Comparison of ENCODE assay signal across 27 cellular contexts in genomic region chr4:153532636-153533035, GRCh38.
DNase-seq lines count a peak whose midpoint lies in the region; ATAC-seq and TF ChIP-seq lines count a peak whose summit lies in the region.
"Had no signal": no experiment of that assay in that cellular context is flagged by ENCODE, and none has a peak within 500 bp of the region (broad histone marks: within the 10 kb centered on the region; RNA-seq: fewer than 3 reads in every experiment).

No MANE protein-coding gene starts in this region.

- peak overlapping the region; percentile 97 for H3K27ac Mint-ChIP-seq in T-helper 17 cell

- H3K4me1 ChIP-seq in left ventricle myocardium inferior (peaks cover 75% of the 10 kb centered on the region), tibial artery (peaks cover 0 to 92% (median 62%) of the 10 kb centered on the region in 4 donors), BE2C (0 out of 2 replicates have a peak, but pooled peaks cover 2% of the 10 kb centered on the region)
- H3K4me1 ChIP-seq: breast epithelium had no signal

- H3K4me3 Mint-ChIP-seq in T-helper 17 cell: no peak overlapping the region
- H3K4me3 Mint-ChIP-seq: activated naive CD4-positive, alpha-beta T cell treated with anti-CD3 and anti-CD28 coated beads, Interleukin-2, amount 10 ng/mL, durations not matched to agents 7 days and 5 days; stimulated activated effector memory CD8-positive, alpha-beta T cell treated with anti-CD3 and anti-CD28 coated beads, Interleukin-12 subunit alpha, Interleukin-12 subunit beta, amount 100 ng/mL, for 72 hours had no signal

- H3K36me3 ChIP-seq in left ventricle myocardium inferior (no peaks in the 10 kb centered on the region), tibial artery (no peaks in the 10 kb centered on the region), BE2C (no peaks in the 10 kb centered on the region)
- H3K36me3 ChIP-seq: breast epithelium, gastroesophageal sphincter, SJSA1, suprapubic skin had no signal

- no peak for ATAC-seq in Right ventricle myocardium inferior
- no peak for ATAC-seq in T-helper 17 cell
- peak; percentile 60 for ATAC-seq in left lobe of liver
- ATAC-seq: gastroesophageal sphincter, left cardiac atrium, sciatic nerve had no signal

- H3K27ac ChIP-seq in left ventricle myocardium inferior (replicated peaks) (peak overlapping the region; percentile 72), tibial artery (peak overlapping the region; percentile 5 to 52)
- H3K27ac ChIP-seq: breast epithelium, gastroesophageal sphincter, SJSA1, suprapubic skin had no signal

- H3K27me3 Mint-ChIP-seq in T-helper 17 cell: no peaks in the 10 kb centered on the region
- H3K27me3 Mint-ChIP-seq: activated naive CD4-positive, alpha-beta T cell treated with anti-CD3 and anti-CD28 coated beads, Interleukin-2, amount 10 ng/mL, durations not matched to agents 7 days and 5 days had no signal

- H3K4me3 ChIP-seq in left ventricle myocardium inferior (no peak overlapping the region), tibial artery (no peak overlapping the region), BE2C (ENCODE audit: low read depth, low read length) (no peak overlapping the region)
- H3K4me3 ChIP-seq: BLaER1 treated with 17β-estradiol and CSF1 and Interleukin-3, amounts not matched to agents 10 nM and 100 nM; breast epithelium; gastroesophageal sphincter; SJSA1; suprapubic skin had no signal

- TF ChIP-seq CTCF in left ventricle myocardium inferior (IDR thresholded peaks at IDR 0.05; ENCODE audit: borderline replicate concordance) (no peak), tibial artery (IDR thresholded peaks at IDR 0.05) (no peak), BE2C (IDR thresholded peaks at IDR 0.05; ENCODE audit: low read depth, low read length) (no peak)

- DNase-seq in left ventricle myocardium inferior (no peak), Right ventricle myocardium inferior (ENCODE audit: missing footprints) (no peak), T-helper 17 cell (no peak), left lobe of liver (ENCODE audit: low spot score) (no peak), tibial artery (no peak), BE2C (no peak), globus pallidus (ENCODE audit: low spot score) (no peak)
- DNase-seq: activated CD4-positive, alpha-beta T cell treated with anti-CD3 and anti-CD28 coated beads, Interleukin-2, amount 50 U/mL, for 1 hour; activated naive CD4-positive, alpha-beta T cell treated with anti-CD3 and anti-CD28 coated beads, Interleukin-2, amount 10 ng/mL, durations not matched to agents 7 days and 5 days; Calu3; DMS79; hippocampal formation; KG1; left cardiac atrium; mesenchymal stem cell; NCI-H1105 treated with DMSO at 0.1 percent for 48 hours; NCI-H187 treated with DMSO at 0.1 percent for 48 hours; NCI-H510A treated with DMSO at 0.1 percent for 48 hours; RPMI8226; stimulated activated CD4-positive, alpha-beta T cell treated with anti-CD3 and anti-CD28 coated beads, Interleukin-12 subunit alpha, Interleukin-12 subunit beta, amount 100 ng/mL, for 4 hours had no signal

- intact Hi-C loops in left ventricle myocardium inferior (cut with micrococcal nuclease) (no loop called here), Right ventricle myocardium inferior (cut with DNase I) (no loop called here), tibial artery (cut with DNase I; ENCODE audit: low total_unique reads) (no loop called here)

- peaks cover 67% of the 10 kb centered on the region for H3K4me1 Mint-ChIP-seq in T-helper 17 cell

- peaks cover 2% of the 10 kb centered on the region for H3K36me3 Mint-ChIP-seq in T-helper 17 cell (ENCODE audit: low read depth)

- no peaks in the 10 kb centered on the region for H3K27me3 ChIP-seq in left ventricle myocardium inferior (ENCODE audit: low read depth)
- no peaks in the 10 kb centered on the region for H3K27me3 ChIP-seq in tibial artery
- no peaks in the 10 kb centered on the region for H3K27me3 ChIP-seq in BE2C
- H3K27me3 ChIP-seq: BLaER1 treated with 17β-estradiol and CSF1 and Interleukin-3, amounts not matched to agents 10 nM and 100 nM; breast epithelium; gastroesophageal sphincter; SJSA1; suprapubic skin had no signal

- H3K9me3 ChIP-seq in left ventricle myocardium inferior (replicated peaks) (no peaks in the 10 kb centered on the region), T-helper 17 cell (ENCODE audit: control insufficient read depth, low read length, poor library complexity, severe bottlenecking) (no peaks in the 10 kb centered on the region), tibial artery (no peaks in the 10 kb centered on the region), BE2C (no peaks in the 10 kb centered on the region)
- H3K9me3 ChIP-seq: BLaER1 treated with 17β-estradiol and CSF1 and Interleukin-3, amounts not matched to agents 10 nM and 100 nM; breast epithelium; gastroesophageal sphincter; SJSA1; suprapubic skin had no signal
